12 cellular contexts compared by ENCODE assay signal in genomic region chr2:136235451-136236418, GRCh38.
DNase-seq lines count a peak whose midpoint lies in the region; ATAC-seq and TF ChIP-seq lines count a peak whose summit lies in the region.
"Had no signal": no experiment of that assay in that cellular context is flagged by ENCODE, and none has a peak within 500 bp of the region (broad histone marks: within the 10 kb centered on the region; RNA-seq: fewer than 3 reads in every experiment).

No MANE protein-coding gene starts in this region.

- no peak overlapping the region for H3K9ac ChIP-seq in mammary epithelial cell (ENCODE audit: insufficient read depth, low read length)

- no peaks in the 10 kb centered on the region for H3K9me2 ChIP-seq in DOHH2 (replicated peaks; ENCODE audit: control insufficient read depth, low read length)

- H3K79me2 ChIP-seq in DOHH2 (ENCODE audit: control insufficient read depth, low read length) (no peaks in the 10 kb centered on the region), mammary epithelial cell (ENCODE audit: insufficient read depth, low read length) (no peaks in the 10 kb centered on the region)

- no peak for TF ChIP-seq CTCF in DOHH2 (IDR thresholded peaks at IDR 0.05; ENCODE audit: low read depth, low read length, poor library complexity, severe bottlenecking)
- TF ChIP-seq CTCF in mammary epithelial cell (conservative IDR thresholded peaks at IDR 0.05 in 1 of 2, IDR thresholded peaks at IDR 0.05 in 1 of 2; ENCODE audit: extremely low read depth in 1 of 2, insufficient read depth in 1 of 2, low read depth in 1 of 2, low read length in 2 of 2), result no peak
- TF ChIP-seq CTCF in left lung (IDR thresholded peaks at IDR 0.05), result no peak

- peak overlapping the region; percentile 79; the same call in 1 of the 2 replicates for H3K4me2 ChIP-seq in DOHH2 (ENCODE audit: low read length)
- H3K4me2 ChIP-seq in mammary epithelial cell (ENCODE audit: insufficient read depth, low read depth, low read length), result no peak overlapping the region

- H2AFZ ChIP-seq in mammary epithelial cell (ENCODE audit: low read depth, low read length), result no peak overlapping the region

- ATAC-seq in left lung, result peak; percentile 29
- ATAC-seq in GM21390 (IDR thresholded peaks at IDR 0.05; ENCODE audit: unreplicated experiment), result no peak
- ATAC-seq in GM19463 (IDR thresholded peaks at IDR 0.05; ENCODE audit: unreplicated experiment), result no peak
- ATAC-seq in GM18861 (IDR thresholded peaks at IDR 0.05; ENCODE audit: unreplicated experiment), result no peak

- H3F3A ChIP-seq in DOHH2 (ENCODE audit: control insufficient read depth, insufficient read depth), result peaks cover 22% of the 10 kb centered on the region

- H3K4me3 ChIP-seq in DOHH2 (ENCODE audit: low read length), result no peak overlapping the region
- no peak overlapping the region for H3K4me3 ChIP-seq in MG63
- no peak overlapping the region for H3K4me3 ChIP-seq in mammary epithelial cell (replicated peaks in 1 of 3; ENCODE audit: insufficient read depth in 1 of 3, low read depth in 2 of 3, low read length in 3 of 3)
- no peak overlapping the region for H3K4me3 ChIP-seq in left lung
- H3K4me3 ChIP-seq: vagina had no signal

- H3K9me3 ChIP-seq in DOHH2 (ENCODE audit: control insufficient read depth, insufficient read depth, low read length) (no peaks in the 10 kb centered on the region), MG63 (no peaks in the 10 kb centered on the region), mammary epithelial cell (replicated peaks; ENCODE audit: insufficient read depth, low read length) (no peaks in the 10 kb centered on the region), left lung (no peaks in the 10 kb centered on the region)
- H3K9me3 ChIP-seq: vagina had no signal

- in situ Hi-C loops in mammary epithelial cell (cut with MboI; ENCODE audit: low sequenced_read_pairs in 2 of 2), result no loop called here

- 4% methylated on average over 9 of the region's 9 CpGs for WGBS in mammary epithelial cell (ENCODE audit: low coverage, missing lambda C conversion rate)

- H3K27me3 ChIP-seq in DOHH2 (ENCODE audit: control insufficient read depth, low read length), result peaks cover 18% of the 10 kb centered on the region
- H3K27me3 ChIP-seq in MG63, result peaks cover 2% of the 10 kb centered on the region; the same call in 1 of the 2 replicates
- no peaks in the 10 kb centered on the region for H3K27me3 ChIP-seq in mammary epithelial cell (ENCODE audit: insufficient read depth, low read length)
- H3K27me3 ChIP-seq in left lung, result no peaks in the 10 kb centered on the region
- H3K27me3 ChIP-seq: vagina had no signal

- CTCF ChIA-PET in mammary epithelial cell (lab: Charles Lee; ENCODE audit: low non-redundant PET), result no interaction called here

- dilution Hi-C loops in mammary epithelial cell (cut with HindIII; ENCODE audit: low sequenced_read_pairs), result no loop called here

- H3K4me1 ChIP-seq in DOHH2 (ENCODE audit: control insufficient read depth, low read length) (peaks cover 81% of the 10 kb centered on the region), mammary epithelial cell (ENCODE audit: insufficient read depth, low read length) (peaks cover 20% of the 10 kb centered on the region), left lung (peaks cover 6 to 29% of the 10 kb centered on the region in 2 donors)

- no peak overlapping the region for H3K27ac ChIP-seq in DOHH2 (ENCODE audit: low read depth, low read length)
- H3K27ac ChIP-seq in mammary epithelial cell (ENCODE audit: insufficient read depth, low read depth, low read length), result no peak overlapping the region
- no peak overlapping the region for H3K27ac ChIP-seq in left lung
- H3K27ac ChIP-seq: vagina had no signal

- intact Hi-C loops in mammary epithelial cell (cut with micrococcal nuclease) (no loop called here), left lung (cut with DNase I) (no loop called here)

- peak; percentile 92 for DNase-seq in MG63
- DNase-seq in mammary epithelial cell, result peak; percentile 87
- no peak for DNase-seq in left lung
- no peak for DNase-seq in NCI-H1105 treated with DMSO at 0.1 percent for 48 hours (lab: John Stamatoyannopoulos, UW)
- DNase-seq: DMS 273 treated with DMSO at 0.1 percent for 48 hours, H9, posterior cingulate gyrus had no signal

- H4K20me1 ChIP-seq in DOHH2 (ENCODE audit: control insufficient read depth, insufficient read depth, low read depth, low read length), result no peaks in the 10 kb centered on the region
- H4K20me1 ChIP-seq in mammary epithelial cell (ENCODE audit: insufficient read depth, low read length), result no peaks in the 10 kb centered on the region

- BruUV-seq in mammary epithelial cell (replicated peaks; lab: Mats Ljungman, UMichigan), result no TSS peak

- H3K36me3 ChIP-seq in DOHH2 (ENCODE audit: control insufficient read depth, low read length), result peaks cover 17% of the 10 kb centered on the region
- H3K36me3 ChIP-seq in MG63, result no peaks in the 10 kb centered on the region
- H3K36me3 ChIP-seq in mammary epithelial cell (ENCODE audit: insufficient read depth, low read length), result no peaks in the 10 kb centered on the region
- H3K36me3 ChIP-seq in left lung, result no peaks in the 10 kb centered on the region
- H3K36me3 ChIP-seq: vagina had no signal

Comparison
In these comparisons a context has a peak if more than half of its experiments do, and no peak if none do; other contexts are left out.
1. DNase-seq: peak in MG63 (single experiment) and mammary epithelial cell (single experiment); none in left lung (0 of 2) and NCI-H1105 treated with DMSO at 0.1 percent for 48 hours (single experiment).